Comparison of ENCODE assay signal across 8 cellular contexts in the genomic region with DNA sequence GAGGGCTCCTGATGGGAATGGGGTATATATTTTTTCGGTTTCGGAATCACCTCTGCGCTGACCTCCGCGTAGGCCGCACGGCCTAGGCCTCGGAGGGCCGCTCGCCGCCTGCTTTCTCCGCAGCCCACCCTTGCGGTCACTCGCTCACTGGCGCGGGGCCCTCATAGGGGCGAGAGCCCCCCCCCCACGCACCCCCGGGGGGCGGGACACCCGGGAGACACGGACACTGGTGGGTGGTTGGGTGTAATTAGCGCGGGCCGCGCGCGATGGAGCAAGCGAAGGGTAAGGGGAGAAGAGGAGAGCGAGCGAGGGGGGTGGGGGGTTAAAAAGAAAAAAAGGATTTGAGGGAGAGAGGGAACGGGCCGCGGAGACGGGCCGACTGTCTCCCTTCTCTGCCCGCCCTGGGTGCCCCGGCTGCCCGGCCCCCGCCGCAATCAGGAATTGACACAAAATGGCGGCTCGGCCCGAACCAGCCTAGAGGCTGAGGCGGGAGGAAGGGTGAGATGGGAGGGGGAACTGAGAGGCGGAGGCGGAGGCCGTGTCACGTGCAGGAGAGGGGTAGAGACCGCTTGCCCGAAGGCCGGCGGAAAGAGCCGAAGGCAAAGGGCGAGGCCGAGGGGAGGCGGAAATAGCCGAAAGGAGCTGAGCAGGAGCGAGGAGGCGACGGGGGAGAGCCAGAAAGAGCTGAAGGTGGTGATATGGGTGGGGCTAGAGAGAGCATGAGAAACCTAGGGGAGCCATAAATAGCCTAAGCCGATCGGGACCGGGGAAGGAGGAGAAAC. TPM values are rescaled to one million over a fixed set of nuclear protein-coding genes. Genes with fewer than 3 reads are reported as not detected.
DNase-seq lines count a peak whose midpoint lies in the region; ATAC-seq lines count a peak whose summit lies in the region.

No MANE protein-coding gene starts in this region.

- H3K4me2 ChIP-seq in mesendoderm (ENCODE audit: low read length) = peak overlapping the region; percentile 74

- H3K9me3 ChIP-seq in HUES48 (ENCODE audit: control insufficient read depth, insufficient read depth, low read length) = no peaks in the 10 kb centered on the region
- H3K9me3 ChIP-seq in NT2/D1 (ENCODE audit: insufficient read depth, low read length) = no peaks in the 10 kb centered on the region
- H3K9me3 ChIP-seq in endocrine pancreas (ENCODE audit: control insufficient read depth, low read length) = no peaks in the 10 kb centered on the region

- H3K4me3 ChIP-seq in HUES48 (ENCODE audit: low read depth, low read length) = peak overlapping the region; percentile 85
- H3K4me3 ChIP-seq in NT2/D1 (ENCODE audit: insufficient read length, low read depth) = peak overlapping the region; percentile 57
- peak overlapping the region; percentile 86 for H3K4me3 ChIP-seq in endocrine pancreas (ENCODE audit: control insufficient read depth, insufficient read depth, low read length)
- H3K4me3 ChIP-seq in mesendoderm (ENCODE audit: low read length) = peak overlapping the region; percentile 59

- in situ Hi-C loops in Caki2 (cut with HindIII; ENCODE audit: low pct_unique_long_range_greater_than_20kb, low sequenced_read_pairs) = no loop called here

- peak overlapping the region; percentile 97 for H3K9ac ChIP-seq in HUES48 (ENCODE audit: low read depth, low read length)
- peak overlapping the region; percentile 98 for H3K9ac ChIP-seq in NT2/D1 (ENCODE audit: insufficient read length, low read depth)
- peak overlapping the region; percentile 99 for H3K9ac ChIP-seq in endocrine pancreas (ENCODE audit: control insufficient read depth, insufficient read depth, low read length)
- H3K9ac ChIP-seq in mesendoderm (ENCODE audit: low read length) = peak overlapping the region; percentile 99

- H3K4me1 ChIP-seq in HUES48 (ENCODE audit: control insufficient read depth, insufficient read depth, low read length) = peaks cover 27% of the 10 kb centered on the region
- no peaks in the 10 kb centered on the region for H3K4me1 ChIP-seq in NT2/D1 (ENCODE audit: insufficient read depth, insufficient read length)
- peaks cover 9% of the 10 kb centered on the region for H3K4me1 ChIP-seq in endocrine pancreas (ENCODE audit: control insufficient read depth, insufficient read depth, low read length)
- no peaks in the 10 kb centered on the region for H3K4me1 ChIP-seq in mesendoderm (ENCODE audit: control insufficient read depth, low read depth, low read length)

- H3K36me3 ChIP-seq in HUES48 (ENCODE audit: control insufficient read depth, insufficient read depth, low read length) (peaks cover 9% of the 10 kb centered on the region), NT2/D1 (ENCODE audit: insufficient read depth, insufficient read length, low read length) (peaks cover 16% of the 10 kb centered on the region), endocrine pancreas (ENCODE audit: control insufficient read depth, insufficient read depth, low read length) (no peaks in the 10 kb centered on the region), mesendoderm (ENCODE audit: control insufficient read depth, insufficient read depth, low read length) (no peaks in the 10 kb centered on the region)

- no peak overlapping the region for H4K5ac ChIP-seq in mesendoderm (ENCODE audit: low read length)

- peak overlapping the region; percentile 83 for H3K23ac ChIP-seq in mesendoderm (ENCODE audit: low read length)

- WGBS in mesendoderm (ENCODE audit: extremely low coverage, insufficient coverage, low lambda C conversion rate) = no CpG with 5 or more reads among the region's 64 CpGs

- peak overlapping the region; percentile 99 for H3K56ac ChIP-seq in mesendoderm (ENCODE audit: low read length)

- H2BK5ac ChIP-seq in mesendoderm (ENCODE audit: low read length) = peak overlapping the region; percentile 96

- DNase-seq in Caki2 (ENCODE audit: low read depth) (peak; percentile 100), NT2/D1 (ENCODE audit: low read depth, low spot score) (peak; percentile 94), mesendoderm (peak; percentile 100)
- DNase-seq in activated CD8-positive, alpha-beta memory T cell treated with anti-CD3 and anti-CD28 coated beads, Interleukin-2, amount 50 U/mL, for 24 hours (ENCODE audit: extremely low read depth) = peak; percentile 99
- peak; percentile 99 for DNase-seq in stimulated activated CD8-positive, alpha-beta memory T cell treated with anti-CD3 and anti-CD28 coated beads, Interleukin-12 subunit alpha, Interleukin-12 subunit beta, amount 100 ng/mL, for 4 hours (ENCODE audit: low read depth)

- H4K8ac ChIP-seq in mesendoderm (ENCODE audit: low read depth, low read length) = peak overlapping the region; percentile 97

- H3K27ac ChIP-seq in HUES48 (ENCODE audit: low read depth, low read length) (peak overlapping the region; percentile 100), mesendoderm (ENCODE audit: low read depth, low read length) (peak overlapping the region; percentile 99)

- H3K79me1 ChIP-seq in mesendoderm (ENCODE audit: low read length) = no peaks in the 10 kb centered on the region

- ATAC-seq in GM21423 (IDR thresholded peaks at IDR 0.05; ENCODE audit: unreplicated experiment) = peak; percentile 80

- H3K79me2 ChIP-seq in mesendoderm (ENCODE audit: control insufficient read depth, insufficient read depth, low read length) = peaks cover 34% of the 10 kb centered on the region

- H2BK15ac ChIP-seq in mesendoderm (replicated peaks; ENCODE audit: low read depth) = no peak overlapping the region

- H3K27me3 ChIP-seq in HUES48 (ENCODE audit: control insufficient read depth, insufficient read depth, low read length) (no peaks in the 10 kb centered on the region), NT2/D1 (ENCODE audit: insufficient read depth, insufficient read length) (no peaks in the 10 kb centered on the region), endocrine pancreas (ENCODE audit: control insufficient read depth, insufficient read depth, low read length) (no peaks in the 10 kb centered on the region), mesendoderm (ENCODE audit: insufficient read depth, low read length, poor library complexity) (no peaks in the 10 kb centered on the region)

- H2AK5ac ChIP-seq in mesendoderm (ENCODE audit: low read length) = peak overlapping the region; percentile 14

- peak overlapping the region; percentile 98 for H3K18ac ChIP-seq in mesendoderm (ENCODE audit: low read length)

- peak overlapping the region; percentile 74 for H2BK120ac ChIP-seq in mesendoderm (ENCODE audit: low read depth, low read length)

- peak overlapping the region; percentile 99 for H3K4ac ChIP-seq in mesendoderm (ENCODE audit: low read depth, low read length)

RNA-seq across cellular contexts. Expression of a gene that starts 0.7 kb away (rescaled TPM):
- 7.0 and 7.4 TPM in 2 replicates for total RNA-seq in Caki2 (2014; rRNA removed; shearing (Covaris generic); ENCODE audit: low replicate concordance)
- 40.0 TPM for polyA plus RNA-seq in mesendoderm (2013, experiment 1 of 2)
- 40.7 TPM for polyA plus RNA-seq in mesendoderm (2013, experiment 2 of 2)

RNA-seq across cellular contexts. Expression of a gene that starts 17.8 kb away (rescaled TPM):
- 320 and 378 TPM in 2 replicates for total RNA-seq in Caki2 (2014; rRNA removed; shearing (Covaris generic); ENCODE audit: low replicate concordance)
- 240 TPM for polyA plus RNA-seq in mesendoderm (2013, experiment 1 of 2)
- polyA plus RNA-seq in mesendoderm (2013, experiment 2 of 2) = 241 TPM

Comparison
In these comparisons a context has a peak if more than half of its experiments do, and no peak if none do; other contexts are left out.
1. Peak in every context shown above with its lines: DNase-seq, ATAC-seq, H3K4me3 ChIP-seq and H3K27ac ChIP-seq.